Comparison of ENCODE assay signal across 8 cellular contexts in genomic region chr12:114684098-114684869, GRCh38. TPM values are rescaled to one million over a fixed set of nuclear protein-coding genes. Genes with fewer than 3 reads are reported as not detected.
DNase-seq lines count a peak whose midpoint lies in the region; ATAC-seq and TF ChIP-seq lines count a peak whose summit lies in the region.

Gene TBX3 (minus strand): TSS chr12:114684175. CDS start chr12:114683200, 975 bp downstream.

- no peaks in the 10 kb centered on the region for H3K9me2 ChIP-seq in HCT116 (ENCODE audit: insufficient read depth)

- H3K4me3 ChIP-seq in HCT116 (replicated peaks in 1 of 2; ENCODE audit: low read depth in 1 of 2, low read length in 2 of 2) (peak within 1 kb of the TSS; percentile 74 to 81), fibroblast of lung (replicated peaks in 1 of 4; ENCODE audit: control extremely low read depth in 1 of 4, insufficient read depth in 1 of 4, low read depth in 3 of 4, low read length in 4 of 4) (peak within 1 kb of the TSS; percentile 63 to 97 (median 90)), muscle layer of colon (ENCODE audit: low read depth in 1 of 2, low read length in 2 of 2) (peak within 1 kb of the TSS; percentile 45 to 73)

- no peaks in the 10 kb centered on the region for H3K36me3 ChIP-seq in HCT116 (ENCODE audit: control insufficient read depth in 1 of 2, insufficient read depth in 2 of 2, low read length in 2 of 2)
- peaks cover under 1% of the 10 kb centered on the region for H3K36me3 ChIP-seq in fibroblast of lung (ENCODE audit: control insufficient read depth, insufficient read depth, low read length)
- no peaks in the 10 kb centered on the region for H3K36me3 ChIP-seq in muscle layer of colon (ENCODE audit: insufficient read depth, low read length)

- DNase-seq in AG08396 (ENCODE audit: low spot score) (peak; percentile 93), HCT116 (ENCODE audit: low read depth, low spot score) (peak; percentile 98), NCI-H748 treated with DMSO at 0.1 percent for 48 hours (lab: John Stamatoyannopoulos, UW) (peak; percentile 98), fibroblast of lung (ENCODE audit: low read depth in 2 of 2) (peak; percentile 100)
- DNase-seq in activated T-helper 1 cell treated with anti-CD3 and anti-CD28 coated beads, Interleukin-12 subunit alpha, Interleukin-12 subunit beta, Interleukin-2, Interleukin-4 antibody, amounts not matched to agents 30 ng/mL and 10 ng/mL and 1 ng/mL, durations not matched to agents 14 hours and 24 hours and 36 hours (ENCODE audit: low spot score), result peak; percentile 1
- peak; percentile 63 for DNase-seq in stimulated activated naive CD8-positive, alpha-beta T cell treated with anti-CD3 and anti-CD28 coated beads, Interleukin-15, Interleukin-2, amounts not matched to agents 100 U/mL and 50 U/mL, for 24 hours

- peak within 1 kb of the TSS; percentile 33 for H3K4me3 Mint-ChIP-seq in activated T-helper 1 cell treated with anti-CD3 and anti-CD28 coated beads, Interleukin-12 subunit alpha, Interleukin-12 subunit beta, Interleukin-2, Interleukin-4 antibody, amounts not matched to agents 30 ng/mL and 10 ng/mL and 1 ng/mL, durations not matched to agents 14 hours and 24 hours and 36 hours

- H3K27ac ChIP-seq in HCT116 (ENCODE audit: low read depth, low read length), result peak within 1 kb of the TSS; percentile 89
- peak within 1 kb of the TSS; percentile 95 for H3K27ac ChIP-seq in fibroblast of lung (ENCODE audit: insufficient read depth, low read length)
- peak within 1 kb of the TSS; percentile 69 for H3K27ac ChIP-seq in muscle layer of colon (ENCODE audit: low read depth, low read length)

- H3K36me3 Mint-ChIP-seq in activated T-helper 1 cell treated with anti-CD3 and anti-CD28 coated beads, Interleukin-12 subunit alpha, Interleukin-12 subunit beta, Interleukin-2, Interleukin-4 antibody, amounts not matched to agents 30 ng/mL and 10 ng/mL and 1 ng/mL, durations not matched to agents 14 hours and 24 hours and 36 hours (ENCODE audit: low read depth), result peaks cover 3% of the 10 kb centered on the region

- ATAC-seq in HCT116 (peak; percentile 89), GM19452 (IDR thresholded peaks at IDR 0.05; ENCODE audit: unreplicated experiment) (no peak)
- ATAC-seq in stimulated activated naive CD8-positive, alpha-beta T cell treated with anti-CD3 and anti-CD28 coated beads, Interleukin-15, Interleukin-2, amounts not matched to agents 100 U/mL and 50 U/mL, for 24 hours, result peak; percentile 93

- CTCF ChIA-PET in HCT116 (lab: Charles Lee), result interaction anchor here (0.8 to 1.5 kb wide), 10 partner anchors 11 to 1087 kb away, joined by 3 to 8 read pairs (median 4); no protein-coding TSS in a partner anchor

- POLR2A ChIA-PET in HCT116 (lab: Charles Lee), result interaction anchor here (0.6 to 1.4 kb wide), 21 partner anchors 8 to 1234 kb away, joined by 3 to 5 read pairs (median 3); no protein-coding TSS in a partner anchor

- peaks cover 16% of the 10 kb centered on the region for H3K79me2 ChIP-seq in HCT116 (ENCODE audit: insufficient read depth, low read length)
- peaks cover 67% of the 10 kb centered on the region for H3K79me2 ChIP-seq in fibroblast of lung (ENCODE audit: control insufficient read depth, insufficient read depth, low read length)

- H3K27ac Mint-ChIP-seq in activated T-helper 1 cell treated with anti-CD3 and anti-CD28 coated beads, Interleukin-12 subunit alpha, Interleukin-12 subunit beta, Interleukin-2, Interleukin-4 antibody, amounts not matched to agents 30 ng/mL and 10 ng/mL and 1 ng/mL, durations not matched to agents 14 hours and 24 hours and 36 hours, result peak within 1 kb of the TSS; percentile 81

- intact Hi-C loops in HCT116 (cut with micrococcal nuclease), result loop anchor here (5.0 to 10.0 kb wide), 4 partner anchors 251 to 1088 kb away; no protein-coding TSS in a partner anchor
- intact Hi-C loops in activated T-helper 1 cell treated with anti-CD3 and anti-CD28 coated beads, Interleukin-12 subunit alpha, Interleukin-12 subunit beta, Interleukin-2, Interleukin-4 antibody, amounts not matched to agents 30 ng/mL and 10 ng/mL and 1 ng/mL, durations not matched to agents 14 hours and 24 hours and 36 hours (cut with micrococcal nuclease), result loop anchor here (2.0 to 5.0 kb wide), 4 partner anchors 13 to 1212 kb away; partner anchors contain the start of genes LHX5 and TBX5

- H3K4me2 ChIP-seq in HCT116 (ENCODE audit: low read length) (peak within 1 kb of the TSS; percentile 97), fibroblast of lung (ENCODE audit: extremely low read depth, insufficient read depth, low read length) (peak within 1 kb of the TSS; percentile 99)

- H4K20me1 ChIP-seq in HCT116 (ENCODE audit: insufficient read depth) (no peaks in the 10 kb centered on the region), fibroblast of lung (ENCODE audit: control insufficient read depth, extremely low read depth, insufficient read depth, low read length) (no peaks in the 10 kb centered on the region)

- peak; percentile 40 to 57 (median 47); a peak in 5 of 6 replicates for TF ChIP-seq CTCF in HCT116 (IDR thresholded peaks at IDR 0.05 in 2 of 3, conservative IDR thresholded peaks at IDR 0.05 in 1 of 3; ENCODE audit: borderline replicate concordance in 1 of 3, insufficient read depth in 1 of 3, low read depth in 2 of 3, low read length in 2 of 3)
- TF ChIP-seq CTCF in fibroblast of lung (conservative IDR thresholded peaks at IDR 0.05 in 1 of 2, IDR thresholded peaks at IDR 0.05 in 1 of 2; ENCODE audit: low read depth in 1 of 2, low read length in 2 of 2), result peak; percentile 55 to 56

- H3K9me3 ChIP-seq in HCT116 (ENCODE audit: control insufficient read depth in 1 of 2, insufficient read depth in 1 of 2, low read depth in 1 of 2, low read length in 2 of 2), result no peaks in the 10 kb centered on the region
- H3K9me3 ChIP-seq in fibroblast of lung (ENCODE audit: control insufficient read depth, insufficient read depth, low read depth, low read length), result no peaks in the 10 kb centered on the region
- H3K9me3 ChIP-seq in muscle layer of colon (ENCODE audit: low read length), result no peaks in the 10 kb centered on the region

- H2AFZ ChIP-seq in HCT116 (ENCODE audit: low read depth, low read length, poor library complexity, severe bottlenecking) (peak within 1 kb of the TSS; percentile 89), fibroblast of lung (ENCODE audit: low read length) (peak within 1 kb of the TSS; percentile 50)

- H3K27me3 ChIP-seq in HCT116 (ENCODE audit: insufficient read depth, low read length), result peaks cover 11% of the 10 kb centered on the region
- no peaks in the 10 kb centered on the region for H3K27me3 ChIP-seq in fibroblast of lung (ENCODE audit: control insufficient read depth, insufficient read depth, low read length)
- H3K27me3 ChIP-seq in muscle layer of colon (ENCODE audit: control insufficient read depth in 1 of 2, insufficient read depth in 2 of 2, low read length in 2 of 2), result peaks cover 47 to 51% of the 10 kb centered on the region in 2 donors

- peaks cover 13% of the 10 kb centered on the region for H3K4me1 Mint-ChIP-seq in activated T-helper 1 cell treated with anti-CD3 and anti-CD28 coated beads, Interleukin-12 subunit alpha, Interleukin-12 subunit beta, Interleukin-2, Interleukin-4 antibody, amounts not matched to agents 30 ng/mL and 10 ng/mL and 1 ng/mL, durations not matched to agents 14 hours and 24 hours and 36 hours (ENCODE audit: low read depth)

- TF ChIP-seq RAD21 in HCT116 (IDR thresholded peaks at IDR 0.05; ENCODE audit: low read depth), result peak; percentile 43

- H3K9me3 Mint-ChIP-seq in activated T-helper 1 cell treated with anti-CD3 and anti-CD28 coated beads, Interleukin-12 subunit alpha, Interleukin-12 subunit beta, Interleukin-2, Interleukin-4 antibody, amounts not matched to agents 30 ng/mL and 10 ng/mL and 1 ng/mL, durations not matched to agents 14 hours and 24 hours and 36 hours, result no peaks in the 10 kb centered on the region

- peak; percentile 69 for TF ChIP-seq POLR2A in HCT116 (IDR thresholded peaks at IDR 0.05; ENCODE audit: borderline replicate concordance, extremely low read depth, insufficient read depth, insufficient read length)

- peaks cover 6 to 23% of the 10 kb centered on the region in 2 experiments for H3K4me1 ChIP-seq in HCT116 (ENCODE audit: control insufficient read depth in 1 of 2, insufficient read depth in 2 of 2, low read length in 2 of 2)
- H3K4me1 ChIP-seq in fibroblast of lung (ENCODE audit: control insufficient read depth, extremely low read depth, insufficient read depth, low read length), result peaks cover 19% of the 10 kb centered on the region
- peaks cover 9% of the 10 kb centered on the region for H3K4me1 ChIP-seq in muscle layer of colon (ENCODE audit: insufficient read depth, low read length)

- H3K27me3 Mint-ChIP-seq in activated T-helper 1 cell treated with anti-CD3 and anti-CD28 coated beads, Interleukin-12 subunit alpha, Interleukin-12 subunit beta, Interleukin-2, Interleukin-4 antibody, amounts not matched to agents 30 ng/mL and 10 ng/mL and 1 ng/mL, durations not matched to agents 14 hours and 24 hours and 36 hours (ENCODE audit: insufficient read depth), result peaks cover 84% of the 10 kb centered on the region

- RAD21 ChIA-PET in HCT116 (lab: Charles Lee; ENCODE audit: low non-redundant PET in 1 of 2, low total read pairs in 2 of 2, uncharacterized antibody in 2 of 2, unreplicated experiment in 2 of 2), result interaction anchor here (0.7 to 0.9 kb wide), 2 partner anchors 18 to 174 kb away, joined by 3 read pairs; no protein-coding TSS in a partner anchor

- peak within 1 kb of the TSS; percentile 83 for H3K9ac ChIP-seq in HCT116 (ENCODE audit: low read length)
- H3K9ac ChIP-seq in fibroblast of lung (ENCODE audit: insufficient read depth, low read length), result peak within 1 kb of the TSS; percentile 94
- peak within 1 kb of the TSS; percentile 41 for H3K9ac ChIP-seq in muscle layer of colon (ENCODE audit: low read length)

- BruUV-seq in HCT116 (replicated peaks; lab: Mats Ljungman, UMichigan), result no TSS peak

TF ChIP-seq in HCT116, 20 proteins besides CTCF, POLR2A, EP300 and RAD21 (continues in another document):
- TF ChIP-seq FOSL1 (IDR thresholded peaks at IDR 0.05; ENCODE audit: low read depth), result no peak; the same call in 1 of the 2 replicates
- no peak for TF ChIP-seq EGR1 (IDR thresholded peaks at IDR 0.05; ENCODE audit: low read depth)

RNA-seq across cellular contexts. Expression of gene TBX3, which starts in this region (rescaled TPM):
- total RNA-seq in HCT116 (2021; ENCODE audit: unreplicated experiment), result 12.8 TPM
- 2.1 TPM in 2 replicates for polyA plus RNA-seq in HCT116 (2012)
- not detected in 2 replicates for total RNA-seq in activated T-helper 1 cell treated with anti-CD3 and anti-CD28 coated beads, Interleukin-12 subunit alpha, Interleukin-12 subunit beta, Interleukin-2, Interleukin-4 antibody, amounts not matched to agents 30 ng/mL and 10 ng/mL and 1 ng/mL, durations not matched to agents 14 hours and 24 hours and 36 hours
- total RNA-seq in fibroblast of lung, result 39.5 and 66.4 TPM in 2 replicates
- 19.9 and 33.0 TPM in 2 replicates for polyA plus RNA-seq in fibroblast of lung
- polyA plus RNA-seq in fibroblast of lung (2012), result 20.4 and 31.2 TPM in 2 replicates
- polyA minus RNA-seq in fibroblast of lung (ENCODE audit: low replicate concordance), result 14.4 and 23.9 TPM in 2 replicates

Comparison
In these comparisons a context has a peak if more than half of its experiments do, and no peak if none do; other contexts are left out.
1. RNA of gene TBX3 (total RNA-seq): 39.5 to 66.4 TPM in fibroblast of lung and 12.8 TPM in HCT116 (single experiment); not detected in activated T-helper 1 cell treated with anti-CD3 and anti-CD28 coated beads, Interleukin-12 subunit alpha, Interleukin-12 subunit beta, Interleukin-2, Interleukin-4 antibody, amounts not matched to agents 30 ng/mL and 10 ng/mL and 1 ng/mL, durations not matched to agents 14 hours and 24 hours and 36 hours; every median in the first group is over 10 times any median in the second.
2. Peak in DNase-seq in activated T-helper 1 cell treated with anti-CD3 and anti-CD28 coated beads, Interleukin-12 subunit alpha, Interleukin-12 subunit beta, Interleukin-2, Interleukin-4 antibody, amounts not matched to agents 30 ng/mL and 10 ng/mL and 1 ng/mL, durations not matched to agents 14 hours and 24 hours and 36 hours; RNA of the gene not detected or under 1 TPM.
3. DNase-seq: peak in every context shown above with its lines; median percentile 100 in fibroblast of lung; 98 in HCT116; 98 in NCI-H748 treated with DMSO at 0.1 percent for 48 hours; 93 in AG08396; 63 in stimulated activated naive CD8-positive, alpha-beta T cell treated with anti-CD3 and anti-CD28 coated beads, Interleukin-15, Interleukin-2, amounts not matched to agents 100 U/mL and 50 U/mL, for 24 hours; 1 in activated T-helper 1 cell treated with anti-CD3 and anti-CD28 coated beads, Interleukin-12 subunit alpha, Interleukin-12 subunit beta, Interleukin-2, Interleukin-4 antibody, amounts not matched to agents 30 ng/mL and 10 ng/mL and 1 ng/mL, durations not matched to agents 14 hours and 24 hours and 36 hours.
4. H3K9ac ChIP-seq: peak in every context shown above with its lines; median percentile 94 in fibroblast of lung; 83 in HCT116; 41 in muscle layer of colon.
5. Peak in every context shown above with its lines, with median percentiles within 50 percentile points of each other: H3K27ac ChIP-seq and H3K4me3 ChIP-seq.